8 cellular contexts compared by ENCODE assay signal in genomic region chr7:65750511-65751344, GRCh38.
A peak's percentile ranks its signal among the peaks of the same experiment; 100 is the strongest.
DNase-seq lines count a peak whose midpoint lies in the region; ATAC-seq and TF ChIP-seq lines count a peak whose summit lies in the region.

No MANE protein-coding gene starts in this region.

- H3K9me3 ChIP-seq in OCI-LY1 (ENCODE audit: low read length) (no peaks in the 10 kb centered on the region), mononuclear cell (ENCODE audit: low read depth, low read length) (no peaks in the 10 kb centered on the region)

- H2AFZ ChIP-seq in OCI-LY1 (ENCODE audit: low read length), result peak overlapping the region; percentile 54; the same call in 1 of the 2 replicates

- no peak for TF ChIP-seq CTCF in OCI-LY1 (IDR thresholded peaks at IDR 0.05; ENCODE audit: low read length)

- H3K27me3 ChIP-seq in OCI-LY1 (ENCODE audit: insufficient read depth, low read length) (no peaks in the 10 kb centered on the region), mononuclear cell (ENCODE audit: insufficient read depth, low read length) (no peaks in the 10 kb centered on the region)

- H3K4me1 ChIP-seq in OCI-LY1 (ENCODE audit: insufficient read depth, low read length, severe bottlenecking), result peaks cover 33% of the 10 kb centered on the region
- H3K4me1 ChIP-seq in mononuclear cell (ENCODE audit: insufficient read depth, low read length), result peaks cover 17% of the 10 kb centered on the region

- peak overlapping the region; percentile 82 for H3K4me2 ChIP-seq in OCI-LY1 (ENCODE audit: low read length)

- H3K36me3 ChIP-seq in OCI-LY1 (ENCODE audit: insufficient read depth, low read length), result peaks cover 36% of the 10 kb centered on the region

- H3K4me3 ChIP-seq in OCI-LY1 (ENCODE audit: low read depth, low read length, poor library complexity, severe bottlenecking) (peak overlapping the region; percentile 86), mononuclear cell (ENCODE audit: low read length) (peak overlapping the region; percentile 90)

- H3F3A ChIP-seq in OCI-LY1 (ENCODE audit: insufficient read depth, low read length), result no peaks in the 10 kb centered on the region

- H4K20me1 ChIP-seq in OCI-LY1 (ENCODE audit: insufficient read depth, low read length), result no peaks in the 10 kb centered on the region

- H3K27ac ChIP-seq in OCI-LY1 (ENCODE audit: low read depth, low read length, poor library complexity, severe bottlenecking), result peak overlapping the region; percentile 74

- H3K79me2 ChIP-seq in OCI-LY1 (ENCODE audit: insufficient read depth, low read length), result peaks cover 36% of the 10 kb centered on the region

- DNase-seq in DMS114 treated with DMSO at 0.1 percent for 48 hours (lab: John Stamatoyannopoulos, UW; ENCODE audit: unreplicated experiment) (peak; percentile 78), HuH-7.5 (ENCODE audit: low spot score) (peak; percentile 93), activated T-cell treated with anti-CD3 and anti-CD28 coated beads for 1 hour (ENCODE audit: low read depth) (peak; percentile 76), epidermal melanocyte (ENCODE audit: insufficient read length, low spot score) (peak; percentile 82)
- peak; percentile 85 to 86 for DNase-seq in stimulated activated CD8-positive, alpha-beta memory T cell treated with anti-CD3 and anti-CD28 coated beads, Interleukin-2, amount 100 ng/mL, for 48 hours (ENCODE audit: low read depth in 2 of 2)

- peak; percentile 99 for ATAC-seq in GM21529 (IDR thresholded peaks at IDR 0.05; ENCODE audit: unreplicated experiment)

- no peaks in the 10 kb centered on the region for H3K9me2 ChIP-seq in OCI-LY1 (ENCODE audit: low read depth, low read length)

- peak overlapping the region; percentile 91 for H3K9ac ChIP-seq in OCI-LY1 (ENCODE audit: low read length)

Comparison
In these comparisons a context has a peak if more than half of its experiments do, and no peak if none do; other contexts are left out.
1. Peak in every context shown above with its lines: DNase-seq, ATAC-seq, H3K4me3 ChIP-seq and H3K27ac ChIP-seq.